In the genomic region with DNA sequence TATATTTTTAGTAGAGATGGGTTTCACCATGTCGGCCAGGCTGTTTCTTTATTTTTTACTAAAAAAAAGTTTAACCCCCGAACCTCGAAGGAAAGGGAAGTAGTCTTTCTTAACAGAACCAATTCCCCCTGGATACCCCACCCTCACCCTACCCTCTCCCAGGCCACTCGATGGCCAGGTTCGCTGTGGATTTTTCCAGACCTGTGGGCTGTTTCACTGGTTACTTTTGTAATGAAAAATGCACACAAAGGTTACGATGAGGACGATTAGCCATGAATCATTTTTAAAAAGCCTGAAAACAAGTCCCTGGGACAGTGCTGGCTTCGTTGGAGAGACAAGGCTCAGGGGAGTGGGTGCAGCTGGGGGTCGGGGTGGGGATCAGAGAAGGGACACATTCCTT, we compare ENCODE assay signal across 20 cellular contexts. TPM values are rescaled to one million over a fixed set of nuclear protein-coding genes. Genes with fewer than 3 reads are reported as not detected.
DNase-seq lines count a peak whose midpoint lies in the region; ATAC-seq and TF ChIP-seq lines count a peak whose summit lies in the region.
"Had no signal": no experiment of that assay in that cellular context is flagged by ENCODE, and none has a peak within 500 bp of the region (broad histone marks: within the 10 kb centered on the region; RNA-seq: fewer than 3 reads in every experiment).

No MANE protein-coding gene starts in this region.

- H3K27me3 ChIP-seq in adipocyte (replicated peaks; ENCODE audit: control insufficient read depth, insufficient read depth, low read length) (no peaks in the 10 kb centered on the region), upper lobe of right lung (no peaks in the 10 kb centered on the region)
- H3K27me3 ChIP-seq: MG63 had no signal

- no peaks in the 10 kb centered on the region for H3K9me3 ChIP-seq in adipocyte (ENCODE audit: control insufficient read depth, low read length)
- no peaks in the 10 kb centered on the region for H3K9me3 ChIP-seq in upper lobe of right lung
- H3K9me3 ChIP-seq: left ventricle myocardium inferior, MG63 had no signal

- H3K4me3 Mint-ChIP-seq in T-helper 1 cell treated with Interleukin-12 subunit alpha and Interleukin-12 subunit beta and Interleukin-4 antibody, amounts not matched to agents 30 μg/mL and 1 μg/mL, for 36 hours = peak overlapping the region; percentile 21
- peak overlapping the region; percentile 53 for H3K4me3 Mint-ChIP-seq in memory B cell
- H3K4me3 Mint-ChIP-seq: type B pancreatic cell had no signal

- H3K4me3 ChIP-seq in adipocyte (ENCODE audit: low read length) (peak overlapping the region; percentile 64), upper lobe of right lung (no peak overlapping the region)
- H3K4me3 ChIP-seq: coronary artery, left ventricle myocardium inferior, MG63 had no signal

- peak overlapping the region; percentile 11 for H3K27ac ChIP-seq in upper lobe of right lung
- H3K27ac ChIP-seq: left ventricle myocardium inferior had no signal

- no peaks in the 10 kb centered on the region for H3K36me3 ChIP-seq in adipocyte (ENCODE audit: control insufficient read depth, insufficient read depth, low read length, severe bottlenecking)
- no peaks in the 10 kb centered on the region for H3K36me3 ChIP-seq in upper lobe of right lung
- H3K36me3 ChIP-seq: left ventricle myocardium inferior had no signal

- H3K4me1 Mint-ChIP-seq in T-helper 1 cell treated with Interleukin-12 subunit alpha and Interleukin-12 subunit beta and Interleukin-4 antibody, amounts not matched to agents 30 μg/mL and 1 μg/mL, for 36 hours (ENCODE audit: low read depth) = peaks cover 14% of the 10 kb centered on the region
- peaks cover 26% of the 10 kb centered on the region for H3K4me1 Mint-ChIP-seq in memory B cell

- TF ChIP-seq CTCF in upper lobe of right lung (IDR thresholded peaks at IDR 0.05) = no peak

- DNase-seq in T-helper 1 cell (no peak), adipocyte (ENCODE audit: low read depth) (peak; percentile 9), memory B cell (ENCODE audit: low spot score in 2 of 2) (no peak), upper lobe of right lung (no peak), NCI-H1930 (lab: John Stamatoyannopoulos, UW) (no peak), erythroblast (lab: John Stamatoyannopoulos, UW) (no peak), NOMO-1 treated with dmso at 0.1 percent for 144 hours (lab: John Stamatoyannopoulos, UW; ENCODE audit: unreplicated experiment) (no peak)
- DNase-seq: activated CD4-positive, alpha-beta T cell treated with anti-CD3 and anti-CD28 coated beads, Interleukin-2, amount 10 ng/mL, durations not matched to agents 7 days and 5 days; activated CD8-positive, alpha-beta memory T cell treated with anti-CD3 and anti-CD28 coated beads, Interleukin-2, amount 50 U/mL, for 48 hours; CD4-positive, alpha-beta memory T cell; left ventricle myocardium inferior; MG63; natural killer cell; NCI-H2081 treated with DMSO at 0.1 percent for 48 hours; NCI-H524 had no signal

- peak overlapping the region; percentile 63 for H3K9ac ChIP-seq in adipocyte (ENCODE audit: low read length)

- H3K27me3 Mint-ChIP-seq in T-helper 1 cell treated with Interleukin-12 subunit alpha and Interleukin-12 subunit beta and Interleukin-4 antibody, amounts not matched to agents 30 μg/mL and 1 μg/mL, for 36 hours (ENCODE audit: low read depth) = no peaks in the 10 kb centered on the region
- H3K27me3 Mint-ChIP-seq in memory B cell = peaks cover 5% of the 10 kb centered on the region
- H3K27me3 Mint-ChIP-seq: activated CD4-positive, alpha-beta T cell treated with anti-CD3 and anti-CD28 coated beads, Interleukin-2, amount 10 ng/mL, durations not matched to agents 7 days and 5 days; CD4-positive, alpha-beta memory T cell had no signal

- peaks cover 36% of the 10 kb centered on the region for H3K4me1 ChIP-seq in adipocyte (ENCODE audit: control insufficient read depth, insufficient read depth, low read length)
- peaks cover 11% of the 10 kb centered on the region for H3K4me1 ChIP-seq in upper lobe of right lung

- ATAC-seq in memory B cell (ENCODE audit: low read depth) (no peak), upper lobe of right lung (no peak)
- ATAC-seq: natural killer cell, SK-N-SH treated with all-trans-retinoic acid at 6 μM for 48 hours had no signal

- no peak for TF ChIP-seq POLR2A in erythroblast (IDR thresholded peaks at IDR 0.05; ENCODE audit: low read length)

- no peak overlapping the region for H3K27ac Mint-ChIP-seq in T-helper 1 cell treated with Interleukin-12 subunit alpha and Interleukin-12 subunit beta and Interleukin-4 antibody, amounts not matched to agents 30 μg/mL and 1 μg/mL, for 36 hours
- H3K27ac Mint-ChIP-seq in memory B cell = no peak overlapping the region
- H3K27ac Mint-ChIP-seq: type B pancreatic cell had no signal

- no peaks in the 10 kb centered on the region for H3K9me3 Mint-ChIP-seq in T-helper 1 cell treated with Interleukin-12 subunit alpha and Interleukin-12 subunit beta and Interleukin-4 antibody, amounts not matched to agents 30 μg/mL and 1 μg/mL, for 36 hours
- H3K9me3 Mint-ChIP-seq in memory B cell = no peaks in the 10 kb centered on the region
- H3K9me3 Mint-ChIP-seq: activated CD4-positive, alpha-beta T cell treated with anti-CD3 and anti-CD28 coated beads, Interleukin-2, amount 10 ng/mL, durations not matched to agents 7 days and 5 days; natural killer cell; type B pancreatic cell had no signal

- intact Hi-C loops in upper lobe of right lung (cut with DNase I) = no loop called here

- no peaks in the 10 kb centered on the region for H3K36me3 Mint-ChIP-seq in T-helper 1 cell treated with Interleukin-12 subunit alpha and Interleukin-12 subunit beta and Interleukin-4 antibody, amounts not matched to agents 30 μg/mL and 1 μg/mL, for 36 hours (ENCODE audit: low read depth)
- no peaks in the 10 kb centered on the region for H3K36me3 Mint-ChIP-seq in memory B cell
- H3K36me3 Mint-ChIP-seq: natural killer cell, type B pancreatic cell had no signal

RNA-seq across cellular contexts. Expression of gene TSPO, which starts 2.6 kb away (rescaled TPM):
- 185 TPM for total RNA-seq in upper lobe of right lung

RNA-seq across cellular contexts. Expression of gene MCAT, which starts 10.7 kb away (rescaled TPM):
- 12.1 TPM for total RNA-seq in upper lobe of right lung

RNA-seq across cellular contexts. Expression of gene TTLL12, which starts 33.0 kb away (rescaled TPM):
- total RNA-seq in upper lobe of right lung = 20.5 TPM

RNA-seq across cellular contexts. Expression of gene BIK, which starts 43.4 kb away (rescaled TPM):
- 0.87 TPM for total RNA-seq in upper lobe of right lung
- total RNA-seq: posterior vena cava had no signal
